9 cellular contexts compared by ENCODE assay signal in the genomic region with DNA sequence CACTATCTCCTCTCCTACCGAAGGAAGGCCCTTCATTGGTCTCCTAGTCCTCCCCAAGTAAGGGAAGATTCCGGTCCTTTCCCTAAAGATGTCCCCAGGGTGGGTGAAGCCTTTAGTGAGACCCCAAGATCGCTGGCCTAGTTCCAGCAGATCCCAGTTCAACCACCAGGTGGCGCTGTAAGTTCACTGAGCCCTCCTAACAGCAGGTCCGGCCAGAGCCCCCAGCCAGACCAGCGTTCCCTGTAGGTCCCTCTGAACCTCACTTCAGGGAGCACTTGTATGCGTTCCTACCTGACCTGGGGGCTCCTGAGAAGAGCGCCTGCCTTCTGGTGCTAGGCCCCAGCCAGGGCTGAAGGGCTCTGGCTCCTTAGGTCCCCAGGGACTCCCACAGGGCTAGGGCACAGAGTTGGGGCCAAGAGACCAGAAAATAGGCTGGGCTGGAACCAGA. TPM values are rescaled to one million over a fixed set of nuclear protein-coding genes. Genes with fewer than 3 reads are reported as not detected.
A peak's percentile ranks its signal among the peaks of the same experiment; 100 is the strongest.
DNase-seq lines count a peak whose midpoint lies in the region; ATAC-seq and TF ChIP-seq lines count a peak whose summit lies in the region.
"Had no signal": no experiment of that assay in that cellular context is flagged by ENCODE, and none has a peak within 500 bp of the region (broad histone marks: within the 10 kb centered on the region; RNA-seq: fewer than 3 reads in every experiment).

No MANE protein-coding gene starts in this region.

- peak overlapping the region; percentile 55; the same call in 1 of the 2 replicates for H2AFZ ChIP-seq in OCI-LY3 (ENCODE audit: low read depth, low read length)

- H3K4me3 ChIP-seq in OCI-LY3 (ENCODE audit: low read length) (peak overlapping the region; percentile 46), fibroblast of pulmonary artery (replicated peaks; ENCODE audit: low read depth, low read length) (no peak overlapping the region), neutrophil (ENCODE audit: low read depth in 1 of 2, low read length in 1 of 2) (no peak overlapping the region), testis (no peak overlapping the region)
- H3K4me3 ChIP-seq: BLaER1 treated with 17β-estradiol and CSF1 and Interleukin-3, amounts not matched to agents 10 nM and 100 nM had no signal

- peak; percentile 66 for ATAC-seq in HG03432 (IDR thresholded peaks at IDR 0.05; ENCODE audit: unreplicated experiment)

- H3K27me3 ChIP-seq in OCI-LY3 (ENCODE audit: low read depth, low read length): no peaks in the 10 kb centered on the region; the same call in 1 of the 2 replicates
- no peaks in the 10 kb centered on the region for H3K27me3 ChIP-seq in neutrophil
- H3K27me3 ChIP-seq in testis: no peaks in the 10 kb centered on the region

- TF ChIP-seq POLR2A in testis (IDR thresholded peaks at IDR 0.05): no peak

- no peaks in the 10 kb centered on the region for H3K79me2 ChIP-seq in OCI-LY3 (ENCODE audit: low read length)

- no peaks in the 10 kb centered on the region for H3K9me3 Mint-ChIP-seq in activated T-cell treated with anti-CD3 and anti-CD28 coated beads, Interleukin-2, amount 50 U/mL, for 24 hours

- H3K27ac Mint-ChIP-seq in activated T-cell treated with anti-CD3 and anti-CD28 coated beads, Interleukin-2, amount 50 U/mL, for 24 hours: no peak overlapping the region

- intact Hi-C loops in testis (cut with DNase I; ENCODE audit: low total_unique reads): no loop called here

- H3K4me2 ChIP-seq in OCI-LY3 (ENCODE audit: low read length): peak overlapping the region; percentile 67
- H3K4me2 ChIP-seq: BLaER1 treated with 17β-estradiol and CSF1 and Interleukin-3, amounts not matched to agents 10 nM and 100 nM had no signal

- peaks cover 10% of the 10 kb centered on the region; the same call in 1 of the 2 replicates for H3K4me1 ChIP-seq in OCI-LY3 (ENCODE audit: low read length)
- no peaks in the 10 kb centered on the region for H3K4me1 ChIP-seq in neutrophil (ENCODE audit: control insufficient read depth in 1 of 2, insufficient read depth in 1 of 2, low read depth in 1 of 2, low read length in 1 of 2)
- H3K4me1 ChIP-seq in testis: no peaks in the 10 kb centered on the region

- H4K20me1 ChIP-seq in OCI-LY3 (ENCODE audit: insufficient read depth, low read length): no peaks in the 10 kb centered on the region

- no peak overlapping the region for H3K27ac ChIP-seq in OCI-LY3 (ENCODE audit: low read length)
- no peak overlapping the region for H3K27ac ChIP-seq in neutrophil
- no peak overlapping the region for H3K27ac ChIP-seq in testis
- H3K27ac ChIP-seq: BLaER1 treated with 17β-estradiol and CSF1 and Interleukin-3, amounts not matched to agents 10 nM and 100 nM had no signal

- TF ChIP-seq CTCF in OCI-LY3 (IDR thresholded peaks at IDR 0.05; ENCODE audit: low read depth, low read length) (peak; percentile 98), fibroblast of pulmonary artery (IDR thresholded peaks at IDR 0.05; ENCODE audit: low read length, missing control alignments) (peak; percentile 83), neutrophil (IDR thresholded peaks at IDR 0.05) (peak; percentile 85), testis (IDR thresholded peaks at IDR 0.05) (peak; percentile 92 to 100 (median 93))

- no peaks in the 10 kb centered on the region for H3K27me3 Mint-ChIP-seq in activated T-cell treated with anti-CD3 and anti-CD28 coated beads, Interleukin-2, amount 50 U/mL, for 24 hours

- WGBS in testis, 2 donors: 13 to 18% methylated on average over 4 to 8 of the region's 8 CpGs

- H3K4me3 Mint-ChIP-seq in activated T-cell treated with anti-CD3 and anti-CD28 coated beads, Interleukin-2, amount 50 U/mL, for 24 hours: no peak overlapping the region

- no peak overlapping the region for H3K9ac ChIP-seq in OCI-LY3 (ENCODE audit: low read length)
- H3K9ac ChIP-seq: BLaER1 treated with 17β-estradiol and CSF1 and Interleukin-3, amounts not matched to agents 10 nM and 100 nM had no signal

- H3K36me3 ChIP-seq in OCI-LY3 (replicated peaks; ENCODE audit: low read depth, low read length) (no peaks in the 10 kb centered on the region), neutrophil (no peaks in the 10 kb centered on the region), testis (ENCODE audit: low read depth, missing control alignments) (no peaks in the 10 kb centered on the region)
- H3K36me3 ChIP-seq: BLaER1 treated with 17β-estradiol and CSF1 and Interleukin-3, amounts not matched to agents 10 nM and 100 nM had no signal

- peaks cover 2% of the 10 kb centered on the region for H3K4me1 Mint-ChIP-seq in activated T-cell treated with anti-CD3 and anti-CD28 coated beads, Interleukin-2, amount 50 U/mL, for 24 hours (ENCODE audit: low read depth)

- H3K36me3 Mint-ChIP-seq in activated T-cell treated with anti-CD3 and anti-CD28 coated beads, Interleukin-2, amount 50 U/mL, for 24 hours (ENCODE audit: low read depth): no peaks in the 10 kb centered on the region

- no peaks in the 10 kb centered on the region for H3K9me3 ChIP-seq in OCI-LY3 (ENCODE audit: insufficient read depth, low read length)
- H3K9me3 ChIP-seq in neutrophil: no peaks in the 10 kb centered on the region
- no peaks in the 10 kb centered on the region for H3K9me3 ChIP-seq in testis
- H3K9me3 ChIP-seq: BLaER1 treated with 17β-estradiol and CSF1 and Interleukin-3, amounts not matched to agents 10 nM and 100 nM had no signal

- DNase-seq in NCI-H1417 (lab: John Stamatoyannopoulos, UW) (peak; percentile 54 to 83 (median 65)), NCI-H1417 treated with DMSO at 0.1 percent for 48 hours (lab: John Stamatoyannopoulos, UW) (no peak), fibroblast of pulmonary artery (ENCODE audit: low read depth) (peak; percentile 71), testis (peak; percentile 90)
- DNase-seq in activated T-cell treated with anti-CD3 and anti-CD28 coated beads, Interleukin-2, amount 50 U/mL, for 24 hours: peak; percentile 80

RNA-seq across cellular contexts. Expression of a gene that starts 38.1 kb away (rescaled TPM):
- 1 to 10 TPM in 1 of 2 donors, not detected in 1; 1.5 TPM for total RNA-seq in testis
- polyA plus RNA-seq in testis (ENCODE audit: insufficient read depth, low read depth, low replicate concordance): 1.3 TPM

RNA-seq across cellular contexts. Expression of a gene that starts 56.8 kb away (rescaled TPM):
- 10 to 100 TPM; 42.3 to 48.6 TPM for total RNA-seq in testis
- polyA plus RNA-seq in testis (ENCODE audit: insufficient read depth, low read depth, low replicate concordance): 18.7 TPM
